ENCODE assay signal across 34 cellular contexts in the genomic region with DNA sequence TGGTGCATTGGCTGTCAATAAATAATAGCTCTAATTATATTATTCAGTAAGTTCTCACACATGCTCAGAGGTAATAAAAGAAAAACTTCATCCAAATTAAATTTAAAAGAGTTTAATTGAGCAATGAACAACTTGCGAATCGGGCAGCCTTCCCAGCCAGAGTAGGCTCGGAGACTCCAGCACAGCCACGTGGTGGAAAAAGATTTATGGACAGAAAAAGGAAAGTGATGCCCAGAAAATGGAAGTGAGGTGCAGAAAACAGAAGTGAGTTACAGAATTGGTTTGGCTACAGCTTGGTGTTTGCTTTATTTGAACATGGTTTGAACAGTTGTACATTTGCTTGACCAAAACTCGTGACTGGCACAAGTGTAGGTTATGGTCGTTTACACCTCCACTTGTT. TPM values are rescaled to one million over a fixed set of nuclear protein-coding genes. Genes with fewer than 3 reads are reported as not detected.
A peak's percentile ranks its signal among the peaks of the same experiment; 100 is the strongest.
DNase-seq lines count a peak whose midpoint lies in the region; ATAC-seq, FAIRE-seq and TF ChIP-seq lines count a peak whose summit lies in the region.
"Had no signal": no experiment of that assay in that cellular context is flagged by ENCODE, and none has a peak within 500 bp of the region (broad histone marks: within the 10 kb centered on the region; RNA-seq: fewer than 3 reads in every experiment).

No MANE protein-coding gene starts in this region.

- no peak overlapping the region for H2AFZ ChIP-seq in HepG2 (ENCODE audit: low read length)
- H2AFZ ChIP-seq: parathyroid adenoma had no signal

- H3K27me3 ChIP-seq in A673 (replicated peaks; ENCODE audit: insufficient read depth, low read depth, low read length, poor library complexity) (no peaks in the 10 kb centered on the region), foreskin keratinocyte (peaks cover 3% of the 10 kb centered on the region), HepG2 (ENCODE audit: control insufficient read depth in 1 of 2, insufficient read depth in 2 of 2, low read length in 2 of 2) (no peaks in the 10 kb centered on the region)
- H3K27me3 ChIP-seq: MG63, SJSA1, thyroid gland, vagina had no signal

- TF ChIP-seq RAD21 in HepG2 (CRISPR knock-in tag; IDR thresholded peaks at IDR 0.05), result no peak

- H3K9ac ChIP-seq in HepG2 (ENCODE audit: insufficient read depth, low read depth, low read length), result no peak overlapping the region
- H3K9ac ChIP-seq: parathyroid adenoma had no signal

- intact Hi-C loops in A673 (cut with micrococcal nuclease; ENCODE audit: unreplicated experiment) (no loop called here), HepG2 (cut with micrococcal nuclease; ENCODE audit: unreplicated experiment) (no loop called here)

- BruUV-seq in A673 (replicated peaks; lab: Mats Ljungman, UMichigan) (no TSS peak), HepG2 (replicated peaks; lab: Mats Ljungman, UMichigan) (no TSS peak)

- ATAC-seq in foreskin keratinocyte (no peak), HG02763 (IDR thresholded peaks at IDR 0.05; ENCODE audit: unreplicated experiment) (no peak), HepG2 (no peak)
- ATAC-seq: gastrocnemius medialis, right cardiac atrium had no signal

- H3K4me1 ChIP-seq in A673 (ENCODE audit: insufficient read depth, low read length, poor library complexity, severe bottlenecking) (peaks cover 24% of the 10 kb centered on the region), foreskin keratinocyte (peaks cover 7% of the 10 kb centered on the region), HepG2 (ENCODE audit: insufficient read depth, low read length) (no peaks in the 10 kb centered on the region)
- H3K4me1 ChIP-seq: BE2C, gastrocnemius medialis, SJSA1, spleen, thyroid gland, vagina had no signal

- no peak for FAIRE-seq in HepG2 (lab: Jason Lieb, UNC)
- FAIRE-seq: HTR-8/SVneo had no signal

- TF ChIP-seq POLR2A in HepG2 (IDR thresholded peaks at IDR 0.05; ENCODE audit: insufficient read depth in 1 of 2, low read depth in 2 of 2, low read length in 2 of 2), result no peak

- POLR2A ChIA-PET in A673 (lab: Charles Lee; ENCODE audit: low non-redundant PET), result no interaction called here
- POLR2A ChIA-PET in HepG2 (lab: Yijun Ruan, JAX), result no interaction called here

- DNase-seq in A673 (ENCODE audit: low spot score), result no peak
- DNase-seq in NOMO-1 treated with dmso at 0.1 percent for 144 hours (lab: John Stamatoyannopoulos, UW; ENCODE audit: unreplicated experiment), result peak; percentile 14
- DNase-seq in foreskin keratinocyte, result no peak
- DNase-seq in pons (ENCODE audit: low spot score), result peak; percentile 50
- no peak for DNase-seq in activated gamma-delta T cell (lab: John Stamatoyannopoulos, UW)
- DNase-seq in HepG2 (ENCODE audit: low spot score), result no peak
- no peak for DNase-seq in HuH-7.5 (ENCODE audit: low spot score)
- DNase-seq: activated B cell treated with CpG ODN at 0.5 μM for 24 hours; activated CD4-positive, alpha-beta T cell treated with anti-CD3 and anti-CD28 coated beads, Interleukin-2, amount 50 U/mL, for 1 hour; activated gamma-delta T cell treated with Interleukin-2 at 50 U/mL for 16 hours; activated T-cell treated with anti-CD3 and anti-CD28 coated beads, Interleukin-2, amount 50 U/mL, for 1 hour; BE2C; CD8-positive, alpha-beta memory T cell; cerebellar nuclear complex; gastrocnemius medialis; H7; immature natural killer cell; KG1; MG63; NCI-H1436; NCI-H2081; NCI-H345; right cardiac atrium; RPMI8226; spleen; stimulated activated CD8-positive, alpha-beta memory T cell treated with anti-CD3 and anti-CD28 coated beads, Interleukin-4, amount 100 ng/mL, for 48 hours; T-helper 1 cell; thyroid gland had no signal

- no peaks in the 10 kb centered on the region for H3K36me3 ChIP-seq in A673 (ENCODE audit: insufficient read depth, low read length, poor library complexity, severe bottlenecking)
- H3K36me3 ChIP-seq in HepG2 (replicated peaks in 1 of 2; ENCODE audit: control insufficient read depth in 1 of 2, insufficient read depth in 2 of 2, low read length in 2 of 2), result no peaks in the 10 kb centered on the region
- H3K36me3 ChIP-seq: BE2C, gastrocnemius medialis, MG63, SJSA1, spleen, thyroid gland, vagina had no signal

- CTCF ChIA-PET in A673 (lab: Charles Lee), result no interaction called here
- CTCF ChIA-PET in HepG2 (lab: Yijun Ruan, JAX; ENCODE audit: low intra/inter-chr PET ratio, low total read pairs), result no interaction called here

- TF ChIP-seq CTCF in A673 (conservative IDR thresholded peaks at IDR 0.05; ENCODE audit: low read depth, low read length) (no peak), foreskin keratinocyte (conservative IDR thresholded peaks at IDR 0.05) (no peak), HepG2 (CRISPR knock-in tag; IDR thresholded peaks at IDR 0.05) (no peak)

- no peak overlapping the region for H3K4me3 ChIP-seq in A673 (ENCODE audit: low read depth, low read length, poor library complexity, severe bottlenecking)
- no peak overlapping the region for H3K4me3 ChIP-seq in HepG2 (replicated peaks in 1 of 3; ENCODE audit: insufficient read depth in 1 of 3, low read depth in 2 of 3, low read length in 3 of 3)
- H3K4me3 ChIP-seq: dorsolateral prefrontal cortex, gastrocnemius medialis, MG63, SJSA1, spleen, thyroid gland, vagina had no signal

- WGBS in HepG2 (ENCODE audit: low lambda C conversion rate), result 28% methylated on average over 6 of the region's 6 CpGs

- TF ChIP-seq EP300 in HepG2 (IDR thresholded peaks at IDR 0.05; ENCODE audit: low read depth in 2 of 2, low read length in 2 of 2), result no peak
- no peak for TF ChIP-seq EP300 in HepG2 (CRISPR knock-in tag; IDR thresholded peaks at IDR 0.05; ENCODE audit: borderline replicate concordance)

- H3K4me2 ChIP-seq in HepG2 (ENCODE audit: low read depth, low read length), result no peak overlapping the region

- H4K20me1 ChIP-seq in HepG2 (ENCODE audit: insufficient read depth, low read length), result no peaks in the 10 kb centered on the region

- in situ Hi-C loops in HepG2 (cut with HindIII; ENCODE audit: extremely low pct_ligation_motif_present, low pct_unique_long_range_greater_than_20kb), result loop anchor here (25.0 kb wide), 2 partner anchors 1371 to 1521 kb away; a partner anchor contains a TSS

- H3K79me2 ChIP-seq in HepG2 (ENCODE audit: insufficient read depth, low read length), result no peaks in the 10 kb centered on the region
- H3K79me2 ChIP-seq: parathyroid adenoma had no signal

- H3K9me3 ChIP-seq in A673 (ENCODE audit: low read depth, low read length, poor library complexity, severe bottlenecking) (no peaks in the 10 kb centered on the region), HepG2 (ENCODE audit: low read length) (no peaks in the 10 kb centered on the region)
- H3K9me3 ChIP-seq: BE2C, gastrocnemius medialis, MG63, SJSA1, spleen, thyroid gland, vagina had no signal

- H3K27ac ChIP-seq in A673 (ENCODE audit: low read depth, low read length, poor library complexity, severe bottlenecking) (peak overlapping the region; percentile 23), foreskin keratinocyte (peak overlapping the region; percentile 66), HepG2 (ENCODE audit: extremely low read length, insufficient read depth, low read length) (no peak overlapping the region)
- H3K27ac ChIP-seq: gastrocnemius medialis, parathyroid adenoma, SJSA1, spleen, thyroid gland, vagina had no signal

TF ChIP-seq in HepG2, 621 proteins besides CTCF, POLR2A, EP300 and RAD21 (continues in another document):
- TF ChIP-seq CHD2 (IDR thresholded peaks at IDR 0.05; ENCODE audit: low read depth, low read length) (no peak), RXRA (CRISPR knock-in tag; IDR thresholded peaks at IDR 0.05) (no peak), ATAD3A (CRISPR knock-in tag; IDR thresholded peaks at IDR 0.05) (no peak), MED1 (CRISPR knock-in tag; IDR thresholded peaks at IDR 0.05) (no peak)

RNA-seq across cellular contexts. Expression of a gene that starts 13.6 kb away (rescaled TPM):
- total RNA-seq in A673 (2021) (44.8 and 47.2 TPM in 2 replicates), foreskin keratinocyte (29.2 and 30.2 TPM in 2 replicates), HepG2 (2016; rRNA removed; fragmentation: Illumina TruSeq; extraction: Trizol) (17.9 and 22.7 TPM in 2 replicates)
- polyA plus RNA-seq in foreskin keratinocyte (5.8 and 6.6 TPM in 2 replicates), HepG2 (2011; rRNA removed) (10.7 and 11.7 TPM in 2 replicates)
- 2.3 and 2.8 TPM in 2 replicates for total RNA-seq in HepG2 (2016; cell fraction: cytosol; rRNA removed; fragmentation: Illumina TruSeq; extraction: Trizol; ENCODE audit: low read depth)
- total RNA-seq in HepG2 (2016; cell fraction: insoluble cytoplasmic fraction; rRNA removed; fragmentation: Illumina TruSeq; extraction: Trizol), result 15.8 and 22.0 TPM in 2 replicates
- 4.8 and 5.1 TPM in 2 replicates for total RNA-seq in HepG2 (2016; cell fraction: membrane; rRNA removed; fragmentation: Illumina TruSeq; extraction: Trizol)
- total RNA-seq in HepG2 (2016; cell fraction: nucleus; rRNA removed; fragmentation: Illumina TruSeq; extraction: Trizol), result 40.8 and 44.9 TPM in 2 replicates
- polyA plus RNA-seq in HepG2 (2011; cell fraction: cytosol; rRNA removed), result 4.8 and 6.3 TPM in 2 replicates
- polyA plus RNA-seq in HepG2 (2011; cell fraction: nucleus; rRNA removed), result 16.0 and 46.5 TPM in 2 replicates
- 13.4 and 16.1 TPM in 2 replicates for polyA plus RNA-seq in HepG2 (2012)
- 0.58 and 1.0 TPM in 2 replicates for polyA plus RNA-seq in HepG2 (2016; cell fraction: cytosol; fragmentation: Illumina TruSeq; extraction: Trizol; ENCODE audit: low read depth)
- polyA plus RNA-seq in HepG2 (2016; cell fraction: insoluble cytoplasmic fraction; fragmentation: Illumina TruSeq; extraction: Trizol; ENCODE audit: low read depth), result 14.3 and 16.2 TPM in 2 replicates
- 1.9 TPM in 2 replicates for polyA plus RNA-seq in HepG2 (2016; cell fraction: membrane; fragmentation: Illumina TruSeq; extraction: Trizol; ENCODE audit: low read depth)
- polyA plus RNA-seq in HepG2 (2016; cell fraction: nucleus; fragmentation: Illumina TruSeq; extraction: Trizol; ENCODE audit: insufficient read depth, low read depth), result 33.3 and 41.9 TPM in 2 replicates
- 8.9 and 16.2 TPM in 2 replicates for polyA minus RNA-seq in HepG2 (2011; rRNA and poly(A)+ RNA removed; ENCODE audit: low replicate concordance)
- 13.9 and 14.4 TPM in 2 replicates for polyA minus RNA-seq in HepG2 (2011; cell fraction: cytosol; rRNA and poly(A)+ RNA removed)
- polyA minus RNA-seq in HepG2 (2011; cell fraction: nucleus; rRNA and poly(A)+ RNA removed), result 64.6 and 77.0 TPM in 2 replicates

Comparison
In these comparisons a context has a peak if more than half of its experiments do, and no peak if none do; other contexts are left out.
1. DNase-seq: peak in NOMO-1 treated with dmso at 0.1 percent for 144 hours (single experiment) and pons (single experiment); none in A673 (single experiment), foreskin keratinocyte (0 of 2), activated gamma-delta T cell (single experiment), HepG2 (single experiment) and HuH-7.5 (single experiment).